Comparison of ENCODE assay signal across 7 cellular contexts in the genomic region with DNA sequence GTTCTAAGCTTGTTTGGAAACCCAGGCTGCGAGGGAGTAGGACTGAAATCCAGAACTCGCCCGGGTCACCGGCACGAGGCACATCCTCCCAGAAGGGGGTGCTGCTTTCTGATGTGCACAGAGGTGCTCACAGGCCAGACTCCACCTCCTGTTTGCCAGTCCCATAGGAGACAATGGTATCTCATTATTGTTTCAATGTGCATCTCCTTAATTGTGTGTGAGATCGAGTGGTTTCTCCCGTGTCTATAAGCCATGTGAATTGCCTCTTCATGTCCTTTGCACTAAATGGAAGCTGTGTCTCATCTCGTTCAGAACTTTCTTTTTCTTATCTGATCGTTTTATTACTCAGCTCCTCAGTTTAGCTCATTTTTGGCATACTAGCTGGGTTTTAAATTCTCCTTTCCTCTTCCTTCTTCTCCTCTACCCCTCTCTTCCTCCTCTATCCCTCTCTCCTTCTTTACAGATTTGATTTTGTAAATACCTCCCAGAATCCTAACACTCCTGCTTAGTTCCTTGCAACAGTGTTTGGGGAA. TPM values are rescaled to one million over a fixed set of nuclear protein-coding genes. Genes with fewer than 3 reads are reported as not detected.
A peak's percentile ranks its signal among the peaks of the same experiment; 100 is the strongest.
DNase-seq lines count a peak whose midpoint lies in the region; ATAC-seq, FAIRE-seq and TF ChIP-seq lines count a peak whose summit lies in the region.

No MANE protein-coding gene starts in this region.

- H3K4me1 Mint-ChIP-seq in activated T-helper 2 cell treated with anti-CD3 and anti-CD28 coated beads, Interferon-gamma antibody, Interleukin-2, Interleukin-4, amounts not matched to agents 10 μg/mL and 5 μg/mL and 100 μg/mL, durations not matched to agents 14 hours and 24 hours and 36 hours (ENCODE audit: low read depth): peaks cover 12% of the 10 kb centered on the region

- ATAC-seq in HG03139 (IDR thresholded peaks at IDR 0.05; ENCODE audit: unreplicated experiment): peak; percentile 73

- intact Hi-C loops in activated T-helper 2 cell treated with anti-CD3 and anti-CD28 coated beads, Interferon-gamma antibody, Interleukin-2, Interleukin-4, amounts not matched to agents 10 μg/mL and 5 μg/mL and 100 μg/mL, durations not matched to agents 14 hours and 24 hours and 36 hours (cut with micrococcal nuclease): loop anchor here (1.0 to 10.0 kb wide), 6 partner anchors 24 to 701 kb away; partner anchors contain the start of gene CACNG3
- intact Hi-C loops in head of caudate nucleus (cut with DNase I): loop anchor here (5.0 kb wide), 2 partner anchors 209 to 234 kb away; no protein-coding TSS in a partner anchor

- FAIRE-seq in GM12891 (lab: Jason Lieb, UNC): peak; percentile 96

- no peaks in the 10 kb centered on the region for H3K36me3 Mint-ChIP-seq in activated T-helper 2 cell treated with anti-CD3 and anti-CD28 coated beads, Interferon-gamma antibody, Interleukin-2, Interleukin-4, amounts not matched to agents 10 μg/mL and 5 μg/mL and 100 μg/mL, durations not matched to agents 14 hours and 24 hours and 36 hours (ENCODE audit: low read depth)

- H3K27me3 Mint-ChIP-seq in activated T-helper 2 cell treated with anti-CD3 and anti-CD28 coated beads, Interferon-gamma antibody, Interleukin-2, Interleukin-4, amounts not matched to agents 10 μg/mL and 5 μg/mL and 100 μg/mL, durations not matched to agents 14 hours and 24 hours and 36 hours (ENCODE audit: low read depth): peaks cover 6% of the 10 kb centered on the region

- no peak for TF ChIP-seq POLR2A in GM12891 (IDR thresholded peaks at IDR 0.05; ENCODE audit: low read depth, low read length)

- peak; percentile 53 for DNase-seq in GM12891 (ENCODE audit: insufficient read length, low spot score)
- DNase-seq in RPMI8226: peak; percentile 83
- DNase-seq in activated T-helper 2 cell treated with anti-CD3 and anti-CD28 coated beads, Interferon-gamma antibody, Interleukin-2, Interleukin-4, amounts not matched to agents 10 μg/mL and 5 μg/mL and 100 μg/mL, durations not matched to agents 14 hours and 24 hours and 36 hours (ENCODE audit: low spot score): peak; percentile 60
- peak; percentile 57 to 92 (median 77) for DNase-seq in head of caudate nucleus
- peak; percentile 38 for DNase-seq in retina
- DNase-seq in cerebellar nuclear complex (lab: John Stamatoyannopoulos, UW): no peak

- H3K27ac Mint-ChIP-seq in activated T-helper 2 cell treated with anti-CD3 and anti-CD28 coated beads, Interferon-gamma antibody, Interleukin-2, Interleukin-4, amounts not matched to agents 10 μg/mL and 5 μg/mL and 100 μg/mL, durations not matched to agents 14 hours and 24 hours and 36 hours: peak overlapping the region; percentile 11

- no peaks in the 10 kb centered on the region for H3K9me3 Mint-ChIP-seq in activated T-helper 2 cell treated with anti-CD3 and anti-CD28 coated beads, Interferon-gamma antibody, Interleukin-2, Interleukin-4, amounts not matched to agents 10 μg/mL and 5 μg/mL and 100 μg/mL, durations not matched to agents 14 hours and 24 hours and 36 hours

- H3K4me3 Mint-ChIP-seq in activated T-helper 2 cell treated with anti-CD3 and anti-CD28 coated beads, Interferon-gamma antibody, Interleukin-2, Interleukin-4, amounts not matched to agents 10 μg/mL and 5 μg/mL and 100 μg/mL, durations not matched to agents 14 hours and 24 hours and 36 hours (ENCODE audit: low read depth): no peak overlapping the region

TF ChIP-seq in GM12891, 5 proteins besides CTCF, POLR2A, EP300 and RAD21:
- TF ChIP-seq PAX5 (IDR thresholded peaks at IDR 0.05; ENCODE audit: insufficient read depth, low read length, severe bottlenecking) (no peak), SPI1 (IDR thresholded peaks at IDR 0.05; ENCODE audit: low read depth, low read length) (0 out of 2 replicates have a peak, but pooled peaks have one; percentile 5)

RNA-seq across cellular contexts. Expression of gene PRKCB, which starts 32.1 kb away (rescaled TPM):
- polyA plus RNA-seq in GM12891 (2012; ENCODE audit: low read depth, missing spikeins): 98.4 TPM
- total RNA-seq in activated T-helper 2 cell treated with anti-CD3 and anti-CD28 coated beads, Interferon-gamma antibody, Interleukin-2, Interleukin-4, amounts not matched to agents 10 μg/mL and 5 μg/mL and 100 μg/mL, durations not matched to agents 14 hours and 24 hours and 36 hours: 69.0 and 69.5 TPM in 2 replicates

RNA-seq across cellular contexts. Expression of gene CHP2, which starts 48.8 kb away (rescaled TPM):
- polyA plus RNA-seq in GM12891 (2012; ENCODE audit: low read depth, missing spikeins): not detected
- total RNA-seq in activated T-helper 2 cell treated with anti-CD3 and anti-CD28 coated beads, Interferon-gamma antibody, Interleukin-2, Interleukin-4, amounts not matched to agents 10 μg/mL and 5 μg/mL and 100 μg/mL, durations not matched to agents 14 hours and 24 hours and 36 hours: not detected in 2 replicates

Comparison
In these comparisons a context has a peak if more than half of its experiments do, and no peak if none do; other contexts are left out.
1. DNase-seq: peak in GM12891 (single experiment), RPMI8226 (single experiment), activated T-helper 2 cell treated with anti-CD3 and anti-CD28 coated beads, Interferon-gamma antibody, Interleukin-2, Interleukin-4, amounts not matched to agents 10 μg/mL and 5 μg/mL and 100 μg/mL, durations not matched to agents 14 hours and 24 hours and 36 hours (single experiment), head of caudate nucleus (42 of 42) and retina (single experiment); none in cerebellar nuclear complex (0 of 2).